In genomic region chr5:153816870-153817269, GRCh38 we compare ENCODE assay signal across 29 cellular contexts.
DNase-seq lines count a peak whose midpoint lies in the region; ATAC-seq and TF ChIP-seq lines count a peak whose summit lies in the region.
"Had no signal": no experiment of that assay in that cellular context is flagged by ENCODE, and none has a peak within 500 bp of the region (broad histone marks: within the 10 kb centered on the region; RNA-seq: fewer than 3 reads in every experiment).

No MANE protein-coding gene starts in this region.

- H3K4me2 ChIP-seq in mesendoderm (ENCODE audit: low read length), result no peak overlapping the region
- H3K4me2 ChIP-seq: BLaER1, GM23338 had no signal

- H3K79me1 ChIP-seq in mesendoderm (ENCODE audit: low read length), result no peaks in the 10 kb centered on the region

- ATAC-seq in GM21447 (IDR thresholded peaks at IDR 0.05; ENCODE audit: unreplicated experiment), result no peak
- ATAC-seq: GM23338; heart right ventricle; mucosa of descending colon; natural killer cell treated with Interleukin-12 subunit alpha and Interleukin-12 subunit beta and Interleukin-15 and Interleukin-18, amount 100 ng/mL, for 72 hours; stimulated activated naive B cell treated with anti-CD40 and anti-IgM and Interleukin-4, amounts not matched to agents 10 μg/mL and 1 μg/mL and 100 μg/mL, for 72 hours had no signal

- peak overlapping the region; percentile 31 for H2BK5ac ChIP-seq in mesendoderm (ENCODE audit: low read length)

- H2BK120ac ChIP-seq in mesendoderm (ENCODE audit: low read depth, low read length), result no peak overlapping the region

- no peak for TF ChIP-seq POLR2A in thyroid gland (IDR thresholded peaks at IDR 0.05)

- no peaks in the 10 kb centered on the region for H3K79me2 ChIP-seq in mesendoderm (ENCODE audit: control insufficient read depth, insufficient read depth, low read length)

- no CpG with 5 or more reads among the region's 2 CpGs for WGBS in mesendoderm (ENCODE audit: extremely low coverage, insufficient coverage, low lambda C conversion rate)
- WGBS in thyroid gland, 2 donors, result 77 to 83% methylated on average over 2 of the region's 2 CpGs

- H3K18ac ChIP-seq in mesendoderm (ENCODE audit: low read length), result no peak overlapping the region

- H3K9ac ChIP-seq in mesendoderm (ENCODE audit: low read length), result no peak overlapping the region
- H3K9ac ChIP-seq: BLaER1 had no signal

- CTCF ChIA-PET in Caco-2 (lab: Charles Lee), result no interaction called here

- H3K36me3 Mint-ChIP-seq in HFFc6 (ENCODE audit: low read depth) (no peaks in the 10 kb centered on the region), chondrocyte (ENCODE audit: low read depth) (peaks cover 1% of the 10 kb centered on the region), Caco-2 (ENCODE audit: insufficient read depth, unreplicated experiment) (no peaks in the 10 kb centered on the region)
- H3K36me3 Mint-ChIP-seq: natural killer cell treated with Interleukin-12 subunit alpha and Interleukin-12 subunit beta and Interleukin-15 and Interleukin-18, amount 100 ng/mL, for 72 hours; stimulated activated naive B cell treated with anti-CD40 and anti-IgM and Interleukin-4, amounts not matched to agents 10 μg/mL and 1 μg/mL and 100 μg/mL, for 72 hours had no signal

- H3K36me3 ChIP-seq in mesendoderm (ENCODE audit: control insufficient read depth, insufficient read depth, low read length) (no peaks in the 10 kb centered on the region), Caco-2 (ENCODE audit: control insufficient read depth, insufficient read depth, low read length) (no peaks in the 10 kb centered on the region), thyroid gland (no peaks in the 10 kb centered on the region)
- H3K36me3 ChIP-seq: BLaER1, heart right ventricle, suprapubic skin had no signal

- H3K4me1 Mint-ChIP-seq in HFFc6 (ENCODE audit: low read depth) (peaks cover 28% of the 10 kb centered on the region), chondrocyte (ENCODE audit: low read depth) (peaks cover 8% of the 10 kb centered on the region), Caco-2 (ENCODE audit: low read depth, unreplicated experiment) (no peaks in the 10 kb centered on the region)
- H3K4me1 Mint-ChIP-seq: activated CD4-positive, alpha-beta memory T cell treated with anti-CD3 and anti-CD28 coated beads, Interleukin-2, amount 10 ng/mL, durations not matched to agents 7 days and 5 days; GM23338; stimulated activated naive B cell treated with anti-CD40 and anti-IgM and Interleukin-4, amounts not matched to agents 10 μg/mL and 1 μg/mL and 100 μg/mL, for 72 hours had no signal

- no peak overlapping the region for H3K56ac ChIP-seq in mesendoderm (ENCODE audit: low read length)

- H3K23ac ChIP-seq in mesendoderm (ENCODE audit: low read length), result no peak overlapping the region

- H4K8ac ChIP-seq in mesendoderm (ENCODE audit: low read depth, low read length), result no peak overlapping the region

- no peak overlapping the region for H3K27ac Mint-ChIP-seq in HFFc6
- no peak overlapping the region for H3K27ac Mint-ChIP-seq in chondrocyte (ENCODE audit: unreplicated experiment)
- no peak overlapping the region for H3K27ac Mint-ChIP-seq in Caco-2 (ENCODE audit: unreplicated experiment)
- H3K27ac Mint-ChIP-seq: activated CD4-positive, alpha-beta memory T cell treated with anti-CD3 and anti-CD28 coated beads, Interleukin-2, amount 10 ng/mL, durations not matched to agents 7 days and 5 days; activated T-helper 1 cell treated with anti-CD3 and anti-CD28 coated beads, Interleukin-12 subunit alpha, Interleukin-12 subunit beta, Interleukin-2, Interleukin-4 antibody, amounts not matched to agents 30 ng/mL and 10 ng/mL and 1 ng/mL, durations not matched to agents 14 hours and 24 hours and 36 hours; GM23338; natural killer cell treated with Interleukin-12 subunit alpha and Interleukin-12 subunit beta and Interleukin-15 and Interleukin-18, amount 100 ng/mL, for 72 hours; stimulated activated naive B cell treated with anti-CD40 and anti-IgM and Interleukin-4, amounts not matched to agents 10 μg/mL and 1 μg/mL and 100 μg/mL, for 72 hours; T-helper 1 cell treated with Interleukin-12 subunit alpha and Interleukin-12 subunit beta and Interleukin-4 antibody, amounts not matched to agents 30 μg/mL and 1 μg/mL, for 36 hours had no signal

- no peak overlapping the region for H3K4ac ChIP-seq in mesendoderm (ENCODE audit: low read depth, low read length)

- H2AK5ac ChIP-seq in mesendoderm (ENCODE audit: low read length), result no peak overlapping the region

- H3K27me3 ChIP-seq in mesendoderm (ENCODE audit: insufficient read depth, low read length, poor library complexity), result no peaks in the 10 kb centered on the region
- no peaks in the 10 kb centered on the region for H3K27me3 ChIP-seq in Caco-2 (replicated peaks; ENCODE audit: control insufficient read depth, insufficient read depth, low read length)
- H3K27me3 ChIP-seq in thyroid gland, result no peaks in the 10 kb centered on the region
- H3K27me3 ChIP-seq: BLaER1, suprapubic skin had no signal

- H3K27ac ChIP-seq in mesendoderm (ENCODE audit: low read depth, low read length) (no peak overlapping the region), thyroid gland (no peak overlapping the region)
- H3K27ac ChIP-seq: BLaER1, heart right ventricle, RWPE1, suprapubic skin had no signal

- no peaks in the 10 kb centered on the region for H3K9me3 ChIP-seq in Caco-2
- no peaks in the 10 kb centered on the region for H3K9me3 ChIP-seq in thyroid gland
- H3K9me3 ChIP-seq: BLaER1, heart right ventricle, mucosa of descending colon, suprapubic skin had no signal

- no TSS peak for BruUV-seq in Caco-2 (replicated peaks; lab: Mats Ljungman, UMichigan)

- no peaks in the 10 kb centered on the region for H3K9me3 Mint-ChIP-seq in HFFc6
- H3K9me3 Mint-ChIP-seq in chondrocyte (ENCODE audit: low read depth), result no peaks in the 10 kb centered on the region
- no peaks in the 10 kb centered on the region for H3K9me3 Mint-ChIP-seq in Caco-2 (ENCODE audit: unreplicated experiment)
- H3K9me3 Mint-ChIP-seq: activated CD4-positive, alpha-beta memory T cell treated with anti-CD3 and anti-CD28 coated beads, Interleukin-2, amount 10 ng/mL, durations not matched to agents 7 days and 5 days; activated T-helper 1 cell treated with anti-CD3 and anti-CD28 coated beads, Interleukin-12 subunit alpha, Interleukin-12 subunit beta, Interleukin-2, Interleukin-4 antibody, amounts not matched to agents 30 ng/mL and 10 ng/mL and 1 ng/mL, durations not matched to agents 14 hours and 24 hours and 36 hours; GM23338; natural killer cell treated with Interleukin-12 subunit alpha and Interleukin-12 subunit beta and Interleukin-15 and Interleukin-18, amount 100 ng/mL, for 72 hours; T-helper 1 cell treated with Interleukin-12 subunit alpha and Interleukin-12 subunit beta and Interleukin-4 antibody, amounts not matched to agents 30 μg/mL and 1 μg/mL, for 36 hours had no signal

- TF ChIP-seq CTCF in HFFc6 (IDR thresholded peaks at IDR 0.05) (peak; percentile 39; the same call in 1 of the 2 replicates), chondrocyte (IDR thresholded peaks at IDR 0.05) (peak; percentile 21), Caco-2 (IDR thresholded peaks at IDR 0.05; ENCODE audit: insufficient read depth in 1 of 2, low read depth in 1 of 2, low read length in 1 of 2, severe bottlenecking in 1 of 2, unreplicated experiment in 1 of 2) (no peak), thyroid gland (IDR thresholded peaks at IDR 0.05) (no peak)

- no peak overlapping the region for H3K4me3 ChIP-seq in mesendoderm (ENCODE audit: low read length)
- H3K4me3 ChIP-seq in Caco-2 (ENCODE audit: low read depth, low read length), result no peak overlapping the region
- no peak overlapping the region for H3K4me3 ChIP-seq in thyroid gland (replicated peaks in 1 of 3)
- H3K4me3 ChIP-seq: BLaER1, GM23338, heart right ventricle, mucosa of descending colon, suprapubic skin had no signal

- intact Hi-C loops in Caco-2 (cut with micrococcal nuclease; ENCODE audit: unreplicated experiment) (no loop called here), thyroid gland (cut with DNase I) (no loop called here)

- no peak overlapping the region for H3K4me3 Mint-ChIP-seq in HFFc6
- no peak overlapping the region for H3K4me3 Mint-ChIP-seq in chondrocyte (ENCODE audit: unreplicated experiment)
- no peak overlapping the region for H3K4me3 Mint-ChIP-seq in Caco-2 (ENCODE audit: unreplicated experiment)
- H3K4me3 Mint-ChIP-seq: activated CD4-positive, alpha-beta memory T cell treated with anti-CD3 and anti-CD28 coated beads, Interleukin-2, amount 10 ng/mL, durations not matched to agents 7 days and 5 days; activated T-helper 1 cell treated with anti-CD3 and anti-CD28 coated beads, Interleukin-12 subunit alpha, Interleukin-12 subunit beta, Interleukin-2, Interleukin-4 antibody, amounts not matched to agents 30 ng/mL and 10 ng/mL and 1 ng/mL, durations not matched to agents 14 hours and 24 hours and 36 hours; GM23338; natural killer cell treated with Interleukin-12 subunit alpha and Interleukin-12 subunit beta and Interleukin-15 and Interleukin-18, amount 100 ng/mL, for 72 hours; stimulated activated naive B cell treated with anti-CD40 and anti-IgM and Interleukin-4, amounts not matched to agents 10 μg/mL and 1 μg/mL and 100 μg/mL, for 72 hours; T-helper 1 cell treated with Interleukin-12 subunit alpha and Interleukin-12 subunit beta and Interleukin-4 antibody, amounts not matched to agents 30 μg/mL and 1 μg/mL, for 36 hours had no signal

- H4K5ac ChIP-seq in mesendoderm (ENCODE audit: low read length), result no peak overlapping the region

- no peaks in the 10 kb centered on the region; the same call in 1 of the 2 replicates for H3K27me3 Mint-ChIP-seq in HFFc6 (ENCODE audit: insufficient read depth)
- no peaks in the 10 kb centered on the region for H3K27me3 Mint-ChIP-seq in chondrocyte (ENCODE audit: low read depth)
- peaks cover 17% of the 10 kb centered on the region for H3K27me3 Mint-ChIP-seq in Caco-2 (ENCODE audit: insufficient read depth, unreplicated experiment)
- H3K27me3 Mint-ChIP-seq: activated CD4-positive, alpha-beta memory T cell treated with anti-CD3 and anti-CD28 coated beads, Interleukin-2, amount 10 ng/mL, durations not matched to agents 7 days and 5 days; stimulated activated naive B cell treated with anti-CD40 and anti-IgM and Interleukin-4, amounts not matched to agents 10 μg/mL and 1 μg/mL and 100 μg/mL, for 72 hours had no signal

- peak; percentile 45 for DNase-seq in HFFc6
- peak; percentile 17 for DNase-seq in NCI-H226
- no peak for DNase-seq in chondrocyte (ENCODE audit: low spot score)
- DNase-seq in mesendoderm, result peak; percentile 9
- no peak for DNase-seq in Caco-2
- DNase-seq in thyroid gland, result no peak
- DNase-seq in COLO829 (ENCODE audit: low spot score), result no peak
- DNase-seq: activated CD4-positive, alpha-beta memory T cell treated with anti-CD3 and anti-CD28 coated beads, Interleukin-2, amount 10 ng/mL, durations not matched to agents 7 days and 5 days; activated CD4-positive, alpha-beta T cell treated with anti-CD3 and anti-CD28 coated beads for 1 hour; activated CD8-positive, alpha-beta memory T cell treated with anti-CD3 and anti-CD28 coated beads, Interleukin-2, amount 50 U/mL, for 4 hours; activated naive CD4-positive, alpha-beta T cell treated with Interleukin-2 at 50 U/mL for 16 hours; caudate nucleus; GDM1; heart right ventricle; KBM-7; kidney; mucosa of descending colon; NCI-H1417 treated with DMSO at 0.1 percent for 48 hours; NCI-H2029 treated with DMSO at 0.1 percent for 48 hours; NCI-H82; stimulated activated naive B cell treated with anti-CD40 and anti-IgM and Interleukin-4, amounts not matched to agents 10 μg/mL and 1 μg/mL and 100 μg/mL, for 72 hours had no signal

- no peak overlapping the region for H2BK15ac ChIP-seq in mesendoderm (replicated peaks; ENCODE audit: low read depth)

- POLR2A ChIA-PET in Caco-2 (lab: Charles Lee), result no interaction called here

- H3K4me1 ChIP-seq in mesendoderm (ENCODE audit: control insufficient read depth, low read depth, low read length) (peaks cover 2% of the 10 kb centered on the region), Caco-2 (no peaks in the 10 kb centered on the region), thyroid gland (no peaks in the 10 kb centered on the region)
- H3K4me1 ChIP-seq: BLaER1, heart right ventricle, suprapubic skin had no signal

Comparison
In these comparisons a context has a peak if more than half of its experiments do, and no peak if none do; other contexts are left out.
1. DNase-seq: peak in HFFc6 (single experiment), NCI-H226 (single experiment) and mesendoderm (single experiment); none in chondrocyte (single experiment), Caco-2 (0 of 2), thyroid gland (0 of 2) and COLO829 (single experiment).
2. CTCF ChIP-seq: peak in HFFc6 (single experiment) and chondrocyte (single experiment); none in Caco-2 (0 of 2) and thyroid gland (0 of 6).